Comparison of ENCODE assay signal across 11 cellular contexts in the genomic region with DNA sequence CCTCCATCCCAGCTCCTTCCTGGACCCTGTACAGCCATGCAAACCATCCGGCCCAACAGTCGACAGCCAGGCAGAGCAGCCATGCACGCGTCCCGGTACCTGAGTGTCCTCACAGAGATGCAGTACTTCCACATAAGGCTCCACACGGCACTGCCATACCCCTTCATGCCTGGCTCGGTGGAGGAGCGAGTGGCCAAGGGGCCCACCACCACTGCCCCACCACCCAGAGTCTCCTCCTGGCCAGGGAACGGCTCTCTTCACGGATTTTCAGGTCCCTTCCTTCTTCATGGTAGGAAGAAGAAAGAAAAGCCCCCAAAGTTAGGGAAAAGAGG. TPM values are rescaled to one million over a fixed set of nuclear protein-coding genes. Genes with fewer than 3 reads are reported as not detected.
DNase-seq lines count a peak whose midpoint lies in the region; ATAC-seq and TF ChIP-seq lines count a peak whose summit lies in the region.
"Had no signal": no experiment of that assay in that cellular context is flagged by ENCODE, and none has a peak within 500 bp of the region (broad histone marks: within the 10 kb centered on the region; RNA-seq: fewer than 3 reads in every experiment).

No MANE protein-coding gene starts in this region.

- no peak overlapping the region for H3K4me2 ChIP-seq in neuronal stem cell (ENCODE audit: insufficient read depth, low read length, poor library complexity, severe bottlenecking)

- peak overlapping the region; percentile 29 for H2BK120ac ChIP-seq in neuronal stem cell (ENCODE audit: low read depth, low read length)

- H2BK15ac ChIP-seq in neuronal stem cell (ENCODE audit: low read length): peak overlapping the region; percentile 90

- H3K18ac ChIP-seq in neuronal stem cell (ENCODE audit: low read length): peak overlapping the region; percentile 99

- no peaks in the 10 kb centered on the region for H3K79me2 ChIP-seq in ACC112 (ENCODE audit: control insufficient read depth, insufficient read depth, low read length, unreplicated experiment)

- H4K91ac ChIP-seq in neuronal stem cell (ENCODE audit: low read depth, low read length, poor library complexity): peak overlapping the region; percentile 50

- ATAC-seq in HG02970 (IDR thresholded peaks at IDR 0.05; ENCODE audit: low FRiP score, unreplicated experiment) (no peak), GM18517 (IDR thresholded peaks at IDR 0.05; ENCODE audit: unreplicated experiment) (no peak), HG02852 (IDR thresholded peaks at IDR 0.05; ENCODE audit: unreplicated experiment) (no peak)

- no peaks in the 10 kb centered on the region for H3K36me3 ChIP-seq in ACC112 (ENCODE audit: insufficient read depth, low read length)
- no peaks in the 10 kb centered on the region for H3K36me3 ChIP-seq in HUES6 (ENCODE audit: control insufficient read depth, insufficient read depth, low read length)
- H3K36me3 ChIP-seq in colonic mucosa: no peaks in the 10 kb centered on the region
- H3K36me3 ChIP-seq in neuronal stem cell (replicated peaks in 1 of 2; ENCODE audit: control insufficient read depth in 2 of 2, insufficient read depth in 2 of 2, low read length in 2 of 2): no peaks in the 10 kb centered on the region

- no peak overlapping the region for H3K27ac ChIP-seq in ACC112 (ENCODE audit: low read depth, low read length)
- H3K27ac ChIP-seq in HUES6 (ENCODE audit: low read depth, low read length): no peak overlapping the region; the same call in 1 of the 2 replicates
- H3K27ac ChIP-seq in colonic mucosa: no peak overlapping the region
- H3K27ac ChIP-seq in neuronal stem cell (replicated peaks; ENCODE audit: low read length): peak overlapping the region; percentile 54

- H3K9ac ChIP-seq in HUES6 (ENCODE audit: low read length) (peak overlapping the region; percentile 20), colonic mucosa (ENCODE audit: low read depth in 2 of 2, low read length in 2 of 2) (peak overlapping the region in 1 of 2 donors; percentile 45), neuronal stem cell (ENCODE audit: low read depth, low read length, poor library complexity) (peak overlapping the region; percentile 88)

- TF ChIP-seq CTCF in colonic mucosa (IDR thresholded peaks at IDR 0.05): no peak

- peak overlapping the region; percentile 1 for H3K23ac ChIP-seq in neuronal stem cell (ENCODE audit: low read depth, low read length, poor library complexity)

- H3K4ac ChIP-seq in neuronal stem cell (ENCODE audit: low read length): peak overlapping the region; percentile 87

- peaks cover 80% of the 10 kb centered on the region for H3K4me1 ChIP-seq in ACC112 (ENCODE audit: control insufficient read depth, insufficient read depth, low read length, unreplicated experiment)
- H3K4me1 ChIP-seq in HUES6 (ENCODE audit: control insufficient read depth, insufficient read depth, low read length): peaks cover 56% of the 10 kb centered on the region
- no peaks in the 10 kb centered on the region for H3K4me1 ChIP-seq in colonic mucosa
- peaks cover 44 to 45% of the 10 kb centered on the region in 2 donors for H3K4me1 ChIP-seq in neuronal stem cell (ENCODE audit: control insufficient read depth in 2 of 2, insufficient read depth in 1 of 2, low read depth in 1 of 2, low read length in 2 of 2)

- no CpG with 5 or more reads among the region's 10 CpGs for WGBS in neuronal stem cell (ENCODE audit: extremely low coverage in 2 of 2, insufficient read length in 2 of 2, insufficient replicate concordance in 1 of 2), 2 donors

- peak overlapping the region; percentile 70 for H4K8ac ChIP-seq in neuronal stem cell (ENCODE audit: low read depth, low read length)

- H2AK5ac ChIP-seq in neuronal stem cell (ENCODE audit: low read depth, low read length): peak overlapping the region; percentile 82

- H3K4me3 ChIP-seq in ACC112 (ENCODE audit: low read depth, low read length) (peak overlapping the region; percentile 13; the same call in 1 of the 2 replicates), HUES6 (ENCODE audit: low read depth, low read length) (peak overlapping the region; percentile 14; the same call in 1 of the 2 replicates), colonic mucosa (peak overlapping the region; percentile 22), neuronal stem cell (ENCODE audit: low read length in 2 of 2) (no peak overlapping the region)

- DNase-seq in colonic mucosa: no peak
- no peak for DNase-seq in neuronal stem cell (ENCODE audit: low spot score)
- no peak for DNase-seq in activated CD8-positive, alpha-beta memory T cell treated with anti-CD3 and anti-CD28 coated beads, Interleukin-2, amount 50 U/mL, for 4 hours
- DNase-seq: effector CD4-positive, alpha-beta T cell; NCI-H526; stimulated activated CD8-positive, alpha-beta memory T cell treated with anti-CD3 and anti-CD28 coated beads, Interleukin-4, amount 100 ng/mL, for 48 hours had no signal

- H2BK5ac ChIP-seq in neuronal stem cell (ENCODE audit: low read length): peak overlapping the region; percentile 57

- no peaks in the 10 kb centered on the region for H3K27me3 ChIP-seq in ACC112 (ENCODE audit: insufficient read depth, low read length)
- no peaks in the 10 kb centered on the region for H3K27me3 ChIP-seq in HUES6 (ENCODE audit: control insufficient read depth, insufficient read depth, low read length)
- no peaks in the 10 kb centered on the region for H3K27me3 ChIP-seq in colonic mucosa
- no peaks in the 10 kb centered on the region for H3K27me3 ChIP-seq in neuronal stem cell (ENCODE audit: control insufficient read depth in 3 of 3, insufficient read depth in 3 of 3, low read depth in 1 of 3, low read length in 3 of 3)

- intact Hi-C loops in colonic mucosa (cut with DNase I): loop anchor here (2.0 kb wide), 1 partner anchor 77 kb away; no protein-coding TSS in a partner anchor

- no peak overlapping the region for H2AFZ ChIP-seq in ACC112 (ENCODE audit: low read length, unreplicated experiment)
- H2AFZ ChIP-seq in neuronal stem cell (ENCODE audit: low read length): peak overlapping the region; percentile 53

- H3K14ac ChIP-seq in neuronal stem cell (ENCODE audit: low read length): peak overlapping the region; percentile 28

- H2BK12ac ChIP-seq in neuronal stem cell (ENCODE audit: low read length): peak overlapping the region; percentile 93

- H3K9me3 ChIP-seq in HUES6 (ENCODE audit: control insufficient read depth, insufficient read depth, low read depth, low read length) (no peaks in the 10 kb centered on the region), colonic mucosa (no peaks in the 10 kb centered on the region), neuronal stem cell (replicated peaks in 1 of 2; ENCODE audit: control insufficient read depth in 2 of 2, insufficient read depth in 1 of 2, low read depth in 1 of 2, low read length in 2 of 2) (no peaks in the 10 kb centered on the region)

- peaks cover 3% of the 10 kb centered on the region for H3K79me1 ChIP-seq in neuronal stem cell (ENCODE audit: low read depth, low read length)

RNA-seq across cellular contexts. Expression of a gene that starts 51.3 kb away (rescaled TPM):
- 10 to 100 TPM; 14.8 to 19.2 TPM for total RNA-seq in colonic mucosa
- polyA plus RNA-seq in neuronal stem cell (2013, experiment 1 of 2): 22.0 TPM
- 22.8 TPM for polyA plus RNA-seq in neuronal stem cell (2013, experiment 2 of 2)

Comparison
In these comparisons a context has a peak if more than half of its experiments do, and no peak if none do; other contexts are left out.
1. H3K4me3 ChIP-seq: peak in ACC112 (single experiment), HUES6 (single experiment) and colonic mucosa (single experiment); none in neuronal stem cell (0 of 2).